In the genomic region with DNA sequence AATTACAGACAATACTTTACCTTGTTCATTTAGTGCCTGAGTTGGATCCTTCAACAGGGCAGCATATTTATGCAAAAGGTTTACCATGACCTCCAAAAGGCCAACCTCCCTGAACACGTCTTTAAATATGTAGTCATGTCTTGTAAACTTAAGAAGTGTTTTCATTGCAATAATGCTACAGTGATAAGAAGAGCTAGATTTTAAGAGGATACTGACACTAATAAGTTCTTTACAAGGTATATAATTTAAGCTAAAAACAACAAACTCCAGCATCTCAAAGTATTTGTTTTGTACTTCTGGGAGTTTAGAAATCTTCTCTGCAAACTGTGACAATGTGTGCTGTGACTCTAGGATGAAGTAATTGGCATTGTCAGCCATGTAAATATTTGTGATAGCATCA, we compare ENCODE assay signal across 28 cellular contexts.
"Had no signal": no experiment of that assay in that cellular context is flagged by ENCODE, and none has a peak within 500 bp of the region (broad histone marks: within the 10 kb centered on the region; RNA-seq: fewer than 3 reads in every experiment).

No MANE protein-coding gene starts in this region.

- H3K9me3 ChIP-seq: gastroesophageal sphincter, heart left ventricle, left lung, mucosa of descending colon, right lobe of liver, suprapubic skin, vagina had no signal

- H3K9ac ChIP-seq: neural progenitor cell, parathyroid adenoma had no signal

- H3K27me3 Mint-ChIP-seq: effector memory CD8-positive, alpha-beta T cell; naive B cell; natural killer cell treated with Interleukin-12 subunit alpha and Interleukin-12 subunit beta and Interleukin-15 and Interleukin-18, amount 100 ng/mL, for 72 hours; progenitor cell of endocrine pancreas; stimulated activated naive CD8-positive, alpha-beta T cell treated with anti-CD3 and anti-CD28 coated beads, Interleukin-15, amount 100 ng/mL, for 72 hours had no signal

- H3K4me3 ChIP-seq: coronary artery, gastroesophageal sphincter, heart left ventricle, hepatocyte, left lung, mucosa of descending colon, neural progenitor cell, right lobe of liver, suprapubic skin, vagina had no signal

- H3K36me3 Mint-ChIP-seq: naive B cell; natural killer cell treated with Interleukin-12 subunit alpha and Interleukin-12 subunit beta and Interleukin-15 and Interleukin-18, amount 100 ng/mL, for 72 hours had no signal

- H3K4me3 Mint-ChIP-seq: effector memory CD8-positive, alpha-beta T cell; mesothelial cell of epicardium; naive B cell; natural killer cell treated with Interleukin-12 subunit alpha and Interleukin-12 subunit beta and Interleukin-15 and Interleukin-18, amount 100 ng/mL, for 72 hours; neural progenitor cell; stimulated activated naive CD8-positive, alpha-beta T cell treated with anti-CD3 and anti-CD28 coated beads, Interleukin-15, amount 100 ng/mL, for 72 hours had no signal

- H2AFZ ChIP-seq: hepatocyte, neural progenitor cell, parathyroid adenoma had no signal

- H3K27ac Mint-ChIP-seq: effector memory CD8-positive, alpha-beta T cell; mesothelial cell of epicardium; naive B cell; natural killer cell treated with Interleukin-12 subunit alpha and Interleukin-12 subunit beta and Interleukin-15 and Interleukin-18, amount 100 ng/mL, for 72 hours; neural progenitor cell; progenitor cell of endocrine pancreas; stimulated activated naive CD8-positive, alpha-beta T cell treated with anti-CD3 and anti-CD28 coated beads, Interleukin-15, amount 100 ng/mL, for 72 hours had no signal

- H3K9me3 Mint-ChIP-seq: effector memory CD8-positive, alpha-beta T cell; mesothelial cell of epicardium; naive B cell; natural killer cell treated with Interleukin-12 subunit alpha and Interleukin-12 subunit beta and Interleukin-15 and Interleukin-18, amount 100 ng/mL, for 72 hours; neural progenitor cell; stimulated activated naive CD8-positive, alpha-beta T cell treated with anti-CD3 and anti-CD28 coated beads, Interleukin-15, amount 100 ng/mL, for 72 hours had no signal

- H3K4me1 ChIP-seq: foreskin keratinocyte, gastroesophageal sphincter, heart left ventricle, left lung, neural progenitor cell, parathyroid adenoma, right lobe of liver, suprapubic skin, vagina had no signal

- H3K4me2 ChIP-seq: hepatocyte, neural progenitor cell had no signal

- ATAC-seq: effector memory CD8-positive, alpha-beta T cell; foreskin keratinocyte; gastroesophageal sphincter; heart left ventricle; left cardiac atrium; left lung; mucosa of descending colon; natural killer cell treated with Interleukin-12 subunit alpha and Interleukin-12 subunit beta and Interleukin-15 and Interleukin-18, amount 100 ng/mL, for 72 hours; right lobe of liver; stimulated activated naive CD8-positive, alpha-beta T cell treated with anti-CD3 and anti-CD28 coated beads, Interleukin-15, amount 100 ng/mL, for 72 hours had no signal

- DNase-seq: dermis blood vessel endothelial cell; effector memory CD8-positive, alpha-beta T cell; foreskin keratinocyte; heart left ventricle; left cardiac atrium; left lung; mesenchymal stem cell; mucosa of descending colon; naive B cell; right lobe of liver; small intestine; stimulated activated CD4-positive, alpha-beta T cell treated with anti-CD3 and anti-CD28 coated beads, Interleukin-12 subunit alpha, Interleukin-12 subunit beta, amount 100 ng/mL, for 4 hours; stimulated activated CD4-positive, alpha-beta T cell treated with anti-CD3 and anti-CD28 coated beads, Interleukin-1b, Interleukin-23, amount 100 ng/mL, for 48 hours; stimulated activated CD4-positive, alpha-beta T cell treated with anti-CD3 and anti-CD28 coated beads, Interleukin-4, amount 100 ng/mL, for 1 hour; stimulated activated CD8-positive, alpha-beta memory T cell treated with anti-CD3 and anti-CD28 coated beads, Interleukin-4, amount 100 ng/mL, for 48 hours; stimulated activated naive CD4-positive, alpha-beta T cell; stimulated activated naive CD8-positive, alpha-beta T cell treated with anti-CD3 and anti-CD28 coated beads, Interleukin-15, amount 100 ng/mL, for 72 hours; trophoblast cell had no signal

- H3K27ac ChIP-seq: coronary artery, foreskin keratinocyte, gastroesophageal sphincter, heart left ventricle, hepatocyte, left lung, neural progenitor cell, parathyroid adenoma, right lobe of liver, suprapubic skin, vagina had no signal

- H3K4me1 Mint-ChIP-seq: mesothelial cell of epicardium; naive B cell; neural progenitor cell; stimulated activated naive CD8-positive, alpha-beta T cell treated with anti-CD3 and anti-CD28 coated beads, Interleukin-15, amount 100 ng/mL, for 72 hours had no signal

- H3K79me2 ChIP-seq: hepatocyte, parathyroid adenoma had no signal

- H3K27me3 ChIP-seq: foreskin keratinocyte, gastroesophageal sphincter, heart left ventricle, hepatocyte, left lung, neural progenitor cell, right lobe of liver, suprapubic skin, vagina had no signal
